ENCODE assay signal across 21 cellular contexts in genomic region chr12:4450551-4451112, GRCh38. TPM values are rescaled to one million over a fixed set of nuclear protein-coding genes. Genes with fewer than 3 reads are reported as not detected.
A peak's percentile ranks its signal among the peaks of the same experiment; 100 is the strongest.
DNase-seq lines count a peak whose midpoint lies in the region; ATAC-seq and TF ChIP-seq lines count a peak whose summit lies in the region.
"Had no signal": no experiment of that assay in that cellular context is flagged by ENCODE, and none has a peak within 500 bp of the region (broad histone marks: within the 10 kb centered on the region; RNA-seq: fewer than 3 reads in every experiment).

No MANE protein-coding gene starts in this region.

- H3K27ac ChIP-seq in BLaER1 (no peak overlapping the region), endodermal cell (ENCODE audit: low read depth, low read length) (peak overlapping the region; percentile 67), ascending aorta (no peak overlapping the region)
- H3K27ac ChIP-seq: HL-60, sigmoid colon had no signal

- H3K4me2 ChIP-seq in BLaER1 = no peak overlapping the region

- peaks cover 31% of the 10 kb centered on the region for H3K4me1 ChIP-seq in BLaER1
- peaks cover 6% of the 10 kb centered on the region for H3K4me1 ChIP-seq in endodermal cell (ENCODE audit: control insufficient read depth, insufficient read depth, low read length)
- no peaks in the 10 kb centered on the region for H3K4me1 ChIP-seq in ascending aorta
- H3K4me1 ChIP-seq: sigmoid colon had no signal

- peaks cover 96% of the 10 kb centered on the region for H3K36me3 ChIP-seq in BLaER1
- no peaks in the 10 kb centered on the region for H3K36me3 ChIP-seq in MG63
- H3K36me3 ChIP-seq in endodermal cell (ENCODE audit: control insufficient read depth, insufficient read depth, low read length) = no peaks in the 10 kb centered on the region
- no peaks in the 10 kb centered on the region for H3K36me3 ChIP-seq in ascending aorta
- H3K36me3 ChIP-seq: sigmoid colon had no signal

- WGBS in endodermal cell (ENCODE audit: insufficient coverage in 1 of 2, insufficient read length in 1 of 2), 2 experiments = 25 to 27% methylated on average over 9 of the region's 9 CpGs

- TF ChIP-seq CTCF in endodermal cell (conservative IDR thresholded peaks at IDR 0.05) (no peak), mesothelial cell of epicardium (IDR thresholded peaks at IDR 0.05; ENCODE audit: unreplicated experiment) (no peak), ascending aorta (IDR thresholded peaks at IDR 0.05) (no peak)

- H4K20me1 ChIP-seq in BLaER1 = peaks cover 68% of the 10 kb centered on the region

- no peaks in the 10 kb centered on the region for H3K36me3 Mint-ChIP-seq in endodermal cell (ENCODE audit: low read depth)
- no peaks in the 10 kb centered on the region for H3K36me3 Mint-ChIP-seq in mesothelial cell of epicardium

- peak overlapping the region; percentile 31; the same call in 1 of the 2 replicates for H3K4me3 ChIP-seq in BLaER1
- no peak overlapping the region for H3K4me3 ChIP-seq in MG63
- H3K4me3 ChIP-seq in endodermal cell (ENCODE audit: low read length) = no peak overlapping the region
- H3K4me3 ChIP-seq in ascending aorta = no peak overlapping the region
- H3K4me3 ChIP-seq: sigmoid colon had no signal

- H3K9ac ChIP-seq in BLaER1 = no peak overlapping the region
- no peak overlapping the region for H3K9ac ChIP-seq in endodermal cell (ENCODE audit: extremely low read depth, low read length, poor library complexity, severe bottlenecking)

- H3K4me1 Mint-ChIP-seq in endodermal cell = peaks cover 27% of the 10 kb centered on the region
- peaks cover 11% of the 10 kb centered on the region for H3K4me1 Mint-ChIP-seq in mesothelial cell of epicardium
- H3K4me1 Mint-ChIP-seq: T-helper 17 cell had no signal

- DNase-seq in MG63 (peak; percentile 18), endodermal cell (peak; percentile 86), myocyte (ENCODE audit: low read depth) (peak; percentile 97), mesothelial cell of epicardium (ENCODE audit: low spot score in 2 of 2, unreplicated experiment in 2 of 2) (no peak), ascending aorta (ENCODE audit: low spot score in 2 of 2) (no peak), NCI-H1694 (lab: John Stamatoyannopoulos, UW) (no peak)
- DNase-seq: ACHN; activated CD8-positive, alpha-beta memory T cell treated with anti-CD3 and anti-CD28 coated beads, Interleukin-2, amount 50 U/mL, for 48 hours; activated naive CD4-positive, alpha-beta T cell treated with anti-CD3 and anti-CD28 coated beads for 36 hours; central memory CD4-positive, alpha-beta T cell; GOT3; NCI-H2029; sigmoid colon; stimulated activated naive CD4-positive, alpha-beta T cell treated with Interleukin-2 at 50 U/mL for 16 hours; T-helper 17 cell had no signal

- H3K9me3 Mint-ChIP-seq in endodermal cell (peaks cover 4% of the 10 kb centered on the region), mesothelial cell of epicardium (peaks cover 17% of the 10 kb centered on the region)
- H3K9me3 Mint-ChIP-seq: activated naive CD4-positive, alpha-beta T cell treated with anti-CD3 and anti-CD28 coated beads for 36 hours had no signal

- peaks cover 40% of the 10 kb centered on the region for H3K27me3 Mint-ChIP-seq in endodermal cell (ENCODE audit: insufficient read depth)
- H3K27me3 Mint-ChIP-seq in mesothelial cell of epicardium (ENCODE audit: low read depth) = peaks cover 23% of the 10 kb centered on the region

- H3K9me3 ChIP-seq in BLaER1 (peaks cover 96% of the 10 kb centered on the region), MG63 (no peaks in the 10 kb centered on the region), endodermal cell (ENCODE audit: control insufficient read depth, low read length) (no peaks in the 10 kb centered on the region), ascending aorta (no peaks in the 10 kb centered on the region)
- H3K9me3 ChIP-seq: sigmoid colon had no signal

- intact Hi-C loops in ascending aorta (cut with DNase I) = no loop called here

- peak overlapping the region; percentile 12 for H3K4me3 Mint-ChIP-seq in endodermal cell
- H3K4me3 Mint-ChIP-seq in mesothelial cell of epicardium = no peak overlapping the region
- H3K4me3 Mint-ChIP-seq: activated naive CD4-positive, alpha-beta T cell treated with anti-CD3 and anti-CD28 coated beads for 36 hours; nephron; T-helper 17 cell had no signal

- H3K27me3 ChIP-seq in BLaER1 (no peaks in the 10 kb centered on the region; the same call in 1 of the 2 replicates), MG63 (no peaks in the 10 kb centered on the region), endodermal cell (ENCODE audit: control insufficient read depth, insufficient read depth, low read length, poor library complexity, severe bottlenecking) (no peaks in the 10 kb centered on the region), ascending aorta (no peaks in the 10 kb centered on the region)
- H3K27me3 ChIP-seq: sigmoid colon had no signal

- H3K27ac Mint-ChIP-seq in endodermal cell (no peak overlapping the region), mesothelial cell of epicardium (no peak overlapping the region)
- H3K27ac Mint-ChIP-seq: activated naive CD4-positive, alpha-beta T cell treated with anti-CD3 and anti-CD28 coated beads for 36 hours; nephron; T-helper 17 cell had no signal

- ATAC-seq in HG03280 (IDR thresholded peaks at IDR 0.05; ENCODE audit: unreplicated experiment) = no peak
- ATAC-seq: T-helper 17 cell had no signal

RNA-seq across cellular contexts. Expression of gene FGF6, which starts 5.0 kb away (rescaled TPM):
- total RNA-seq in MG63 (2014; rRNA removed; shearing (Covaris generic); ENCODE audit: low replicate concordance) = not detected in 2 replicates
- total RNA-seq in endodermal cell = not detected
- not detected for polyA plus RNA-seq in endodermal cell (2013, experiment 1 of 2)
- not detected for polyA plus RNA-seq in endodermal cell (2013, experiment 2 of 2)
- total RNA-seq in myocyte = not detected in 2 replicates
- polyA plus RNA-seq in myocyte (2012) = not detected
- not detected in 3 replicates for total RNA-seq in mesothelial cell of epicardium
- not detected for total RNA-seq in ascending aorta
- total RNA-seq: activated naive CD4-positive, alpha-beta T cell treated with anti-CD3 and anti-CD28 coated beads for 36 hours; endothelial cell of umbilical vein; liver; sigmoid colon; T-helper 17 cell had no signal
- polyA plus RNA-seq: endothelial cell of umbilical vein, liver, sigmoid colon had no signal

Comparison
In these comparisons a context has a peak if more than half of its experiments do, and no peak if none do; other contexts are left out.
1. DNase-seq: peak in MG63 (single experiment), endodermal cell (single experiment) and myocyte (single experiment); none in mesothelial cell of epicardium (0 of 2), ascending aorta (0 of 2) and NCI-H1694 (single experiment).